17 cellular contexts compared by ENCODE assay signal in the genomic region with DNA sequence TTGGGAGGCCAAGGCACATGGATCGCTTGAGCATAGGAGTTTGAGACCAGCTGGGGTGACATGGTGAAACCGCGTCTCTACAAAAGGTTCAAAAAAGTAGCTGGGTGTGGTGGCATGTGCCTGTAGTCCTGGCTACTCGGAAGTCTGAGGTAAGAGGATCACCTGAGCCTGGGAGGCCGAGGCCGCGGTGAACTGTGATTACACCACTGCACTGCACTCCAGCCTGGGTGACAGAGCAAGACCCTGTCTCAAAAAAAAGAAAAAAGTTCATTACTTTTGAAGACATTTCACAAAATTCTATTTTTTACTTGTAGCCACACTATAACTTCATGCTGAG. TPM values are rescaled to one million over a fixed set of nuclear protein-coding genes. Genes with fewer than 3 reads are reported as not detected.
DNase-seq lines count a peak whose midpoint lies in the region; ATAC-seq and TF ChIP-seq lines count a peak whose summit lies in the region.
"Had no signal": no experiment of that assay in that cellular context is flagged by ENCODE, and none has a peak within 500 bp of the region (broad histone marks: within the 10 kb centered on the region; RNA-seq: fewer than 3 reads in every experiment).

No MANE protein-coding gene starts in this region.

- H3K27ac ChIP-seq in MM.1S (ENCODE audit: low read length) = peak overlapping the region; percentile 83
- H3K27ac ChIP-seq in foreskin keratinocyte = peak overlapping the region; percentile 97
- H3K27ac ChIP-seq in skeletal muscle tissue (ENCODE audit: low read depth, low read length) = peak overlapping the region; percentile 87
- H3K27ac ChIP-seq: BLaER1 treated with 17β-estradiol and CSF1 and Interleukin-3, amounts not matched to agents 10 nM and 100 nM had no signal

- H3K4me3 ChIP-seq in MM.1S (ENCODE audit: low read length) (peak overlapping the region; percentile 15; the same call in 1 of the 2 replicates), epithelial cell of esophagus (ENCODE audit: low read length) (no peak overlapping the region), skeletal muscle tissue (ENCODE audit: low read length in 3 of 3) (no peak overlapping the region)
- H3K4me3 ChIP-seq: BLaER1 treated with 17β-estradiol and CSF1 and Interleukin-3, amounts not matched to agents 10 nM and 100 nM; GM12878 had no signal

- H3K27me3 Mint-ChIP-seq in activated CD4-positive, alpha-beta memory T cell treated with anti-CD3 and anti-CD28 coated beads for 36 hours = peaks cover 4% of the 10 kb centered on the region

- 0 out of 2 replicates have a peak overlapping the region, but pooled peaks have one; percentile 42 for H2AFZ ChIP-seq in MM.1S (ENCODE audit: low read length)

- peak overlapping the region; percentile 40 for H3K9ac ChIP-seq in MM.1S (ENCODE audit: low read length)
- H3K9ac ChIP-seq in skeletal muscle tissue (ENCODE audit: low read depth in 1 of 3, low read length in 3 of 3) = no peak overlapping the region
- H3K9ac ChIP-seq: BLaER1 treated with 17β-estradiol and CSF1 and Interleukin-3, amounts not matched to agents 10 nM and 100 nM had no signal

- no peak for ATAC-seq in foreskin keratinocyte
- no peak for ATAC-seq in left cardiac atrium
- no peak for ATAC-seq in GM19324 (IDR thresholded peaks at IDR 0.05; ENCODE audit: low FRiP score, unreplicated experiment)
- ATAC-seq: GM12878 had no signal

- no peak overlapping the region for H3K4me3 Mint-ChIP-seq in activated CD4-positive, alpha-beta memory T cell treated with anti-CD3 and anti-CD28 coated beads for 36 hours
- H3K4me3 Mint-ChIP-seq: H9 had no signal

- TF ChIP-seq CTCF in MM.1S (IDR thresholded peaks at IDR 0.05; ENCODE audit: low read length) (no peak), epithelial cell of esophagus (IDR thresholded peaks at IDR 0.05; ENCODE audit: insufficient read depth, low read depth, low read length, missing control alignments) (no peak), foreskin keratinocyte (conservative IDR thresholded peaks at IDR 0.05) (no peak)

- H3F3A ChIP-seq in MM.1S (ENCODE audit: insufficient read depth, low read length) = peaks cover 21% of the 10 kb centered on the region

- H3K36me3 Mint-ChIP-seq in activated CD4-positive, alpha-beta memory T cell treated with anti-CD3 and anti-CD28 coated beads for 36 hours = no peaks in the 10 kb centered on the region

- peak overlapping the region; percentile 55; the same call in 1 of the 2 replicates for H3K4me2 ChIP-seq in MM.1S (ENCODE audit: low read depth, low read length)
- H3K4me2 ChIP-seq: BLaER1 treated with 17β-estradiol and CSF1 and Interleukin-3, amounts not matched to agents 10 nM and 100 nM had no signal

- POLR2A ChIA-PET in activated CD4-positive, alpha-beta memory T cell treated with anti-CD3 and anti-CD28 coated beads for 36 hours (lab: Charles Lee) = interaction anchor here (0.6 kb wide), 1 partner anchor 107 kb away, joined by 3 read pairs; no protein-coding TSS in a partner anchor

- intact Hi-C loops in activated CD4-positive, alpha-beta memory T cell treated with anti-CD3 and anti-CD28 coated beads for 36 hours (cut with micrococcal nuclease) = loop anchor here (1.0 to 5.0 kb wide), 2 partner anchors 326 to 390 kb away; no protein-coding TSS in a partner anchor
- intact Hi-C loops in left cardiac atrium (cut with DNase I) = no loop called here

- H3K9me3 ChIP-seq in MM.1S (replicated peaks; ENCODE audit: insufficient read depth, low read length) = no peaks in the 10 kb centered on the region
- no peaks in the 10 kb centered on the region for H3K9me3 ChIP-seq in skeletal muscle tissue (ENCODE audit: control insufficient read depth in 3 of 3, low read length in 3 of 3)
- H3K9me3 ChIP-seq: BLaER1 treated with 17β-estradiol and CSF1 and Interleukin-3, amounts not matched to agents 10 nM and 100 nM had no signal

- H3K27ac Mint-ChIP-seq in activated CD4-positive, alpha-beta memory T cell treated with anti-CD3 and anti-CD28 coated beads for 36 hours = no peak overlapping the region
- H3K27ac Mint-ChIP-seq: CD4-positive, alpha-beta T cell; H9 had no signal

- no peaks in the 10 kb centered on the region for H3K9me2 ChIP-seq in MM.1S (replicated peaks; ENCODE audit: insufficient read depth, low read length)

- no peaks in the 10 kb centered on the region for H4K20me1 ChIP-seq in MM.1S (ENCODE audit: insufficient read depth, low read length)
- H4K20me1 ChIP-seq: BLaER1 treated with 17β-estradiol and CSF1 and Interleukin-3, amounts not matched to agents 10 nM and 100 nM had no signal

- H3K27me3 ChIP-seq in MM.1S (replicated peaks; ENCODE audit: insufficient read depth, low read length) = no peaks in the 10 kb centered on the region
- H3K27me3 ChIP-seq in foreskin keratinocyte = no peaks in the 10 kb centered on the region
- no peaks in the 10 kb centered on the region for H3K27me3 ChIP-seq in skeletal muscle tissue (ENCODE audit: control insufficient read depth in 3 of 3, insufficient read depth in 3 of 3, low read length in 3 of 3)

- DNase-seq in MM.1S = peak; percentile 14
- DNase-seq in epithelial cell of esophagus (ENCODE audit: low read depth) = peak; percentile 53
- no peak for DNase-seq in foreskin keratinocyte
- no peak for DNase-seq in activated CD4-positive, alpha-beta memory T cell treated with anti-CD3 and anti-CD28 coated beads for 36 hours
- DNase-seq in left cardiac atrium = no peak
- no peak for DNase-seq in CD1c-positive myeloid dendritic cell (ENCODE audit: extremely low spot score)
- DNase-seq: CD4-positive, alpha-beta T cell; DMS79; GOT3; H9 had no signal

- H3K4me1 Mint-ChIP-seq in activated CD4-positive, alpha-beta memory T cell treated with anti-CD3 and anti-CD28 coated beads for 36 hours (ENCODE audit: low read depth) = peaks cover 7% of the 10 kb centered on the region

- CTCF ChIA-PET in activated CD4-positive, alpha-beta memory T cell treated with anti-CD3 and anti-CD28 coated beads for 36 hours (lab: Charles Lee) = interaction anchor here (0.9 to 1.4 kb wide), 4 partner anchors 24 to 693 kb away, joined by 3 to 4 read pairs (median 3); no protein-coding TSS in a partner anchor

- H3K79me2 ChIP-seq in MM.1S (ENCODE audit: low read length) = peaks cover 26% of the 10 kb centered on the region

- no peaks in the 10 kb centered on the region for H3K36me3 ChIP-seq in MM.1S (replicated peaks; ENCODE audit: insufficient read depth, low read length)
- H3K36me3 ChIP-seq in skeletal muscle tissue (ENCODE audit: control insufficient read depth in 3 of 3, insufficient read depth in 3 of 3, low read length in 3 of 3) = peaks cover 35 to 56% (median 37%) of the 10 kb centered on the region in 3 donors
- H3K36me3 ChIP-seq: BLaER1 treated with 17β-estradiol and CSF1 and Interleukin-3, amounts not matched to agents 10 nM and 100 nM had no signal

- H3K4me1 ChIP-seq in MM.1S (ENCODE audit: low read length) = peaks cover 10% of the 10 kb centered on the region
- peaks cover 8% of the 10 kb centered on the region for H3K4me1 ChIP-seq in foreskin keratinocyte
- peaks cover 17 to 41% (median 28%) of the 10 kb centered on the region in 3 donors for H3K4me1 ChIP-seq in skeletal muscle tissue (ENCODE audit: control insufficient read depth in 3 of 3, insufficient read depth in 3 of 3, low read length in 3 of 3)

- H3K9me3 Mint-ChIP-seq in activated CD4-positive, alpha-beta memory T cell treated with anti-CD3 and anti-CD28 coated beads for 36 hours = no peaks in the 10 kb centered on the region
- H3K9me3 Mint-ChIP-seq: CD4-positive, alpha-beta T cell; H9 had no signal

RNA-seq across cellular contexts. Expression of a gene that starts 2.1 kb away (rescaled TPM):
- total RNA-seq in foreskin keratinocyte (6.1 and 6.9 TPM in 2 replicates), skeletal muscle tissue (7.8 TPM), left cardiac atrium (1 to 10 TPM; 2.3 to 3.1 TPM)
- 1.9 and 2.6 TPM in 2 replicates for polyA plus RNA-seq in foreskin keratinocyte
- total RNA-seq in activated CD4-positive, alpha-beta memory T cell treated with anti-CD3 and anti-CD28 coated beads for 36 hours = under 1 TPM; 0.90 to 0.93 TPM
- total RNA-seq: HT-29 had no signal

RNA-seq across cellular contexts. Expression of a gene that starts 23.4 kb away (rescaled TPM):
- total RNA-seq in foreskin keratinocyte (not detected in 2 replicates), skeletal muscle tissue (40.7 TPM), left cardiac atrium (not detected)
- not detected in 2 replicates for polyA plus RNA-seq in foreskin keratinocyte
- not detected for total RNA-seq in activated CD4-positive, alpha-beta memory T cell treated with anti-CD3 and anti-CD28 coated beads for 36 hours
- total RNA-seq: A172; CD4-positive, alpha-beta T cell; G401; GM12878; H9; HT-29 had no signal

RNA-seq across cellular contexts. Expression of a gene that starts 44.7 kb away (rescaled TPM):
- total RNA-seq in foreskin keratinocyte = 64.0 and 64.5 TPM in 2 replicates
- polyA plus RNA-seq in foreskin keratinocyte = 20.9 and 24.3 TPM in 2 replicates
- total RNA-seq in skeletal muscle tissue = 31.8 TPM
- total RNA-seq in activated CD4-positive, alpha-beta memory T cell treated with anti-CD3 and anti-CD28 coated beads for 36 hours = 10 to 100 TPM; 51.7 to 52.1 TPM
- 10 to 100 TPM in 1 of 2 donors, 1 to 10 TPM in 1; 9.6 to 17.4 TPM for total RNA-seq in left cardiac atrium

Comparison
In these comparisons a context has a peak if more than half of its experiments do, and no peak if none do; other contexts are left out.
1. DNase-seq: peak in MM.1S (single experiment) and epithelial cell of esophagus (single experiment); none in foreskin keratinocyte (0 of 2), activated CD4-positive, alpha-beta memory T cell treated with anti-CD3 and anti-CD28 coated beads for 36 hours (single experiment), left cardiac atrium (single experiment) and CD1c-positive myeloid dendritic cell (single experiment).
2. RNA of a gene that starts 23.4 kb away (total RNA-seq): 40.7 TPM in skeletal muscle tissue (single experiment); not detected in foreskin keratinocyte, not detected in activated CD4-positive, alpha-beta memory T cell treated with anti-CD3 and anti-CD28 coated beads for 36 hours and not detected in left cardiac atrium; every median in the first group is over 10 times any median in the second.
3. Peak in every context shown above with its lines, with median percentiles within 50 percentile points of each other: H3K27ac ChIP-seq.